Comparison of ENCODE assay signal across 1 cellular context in the genomic region with DNA sequence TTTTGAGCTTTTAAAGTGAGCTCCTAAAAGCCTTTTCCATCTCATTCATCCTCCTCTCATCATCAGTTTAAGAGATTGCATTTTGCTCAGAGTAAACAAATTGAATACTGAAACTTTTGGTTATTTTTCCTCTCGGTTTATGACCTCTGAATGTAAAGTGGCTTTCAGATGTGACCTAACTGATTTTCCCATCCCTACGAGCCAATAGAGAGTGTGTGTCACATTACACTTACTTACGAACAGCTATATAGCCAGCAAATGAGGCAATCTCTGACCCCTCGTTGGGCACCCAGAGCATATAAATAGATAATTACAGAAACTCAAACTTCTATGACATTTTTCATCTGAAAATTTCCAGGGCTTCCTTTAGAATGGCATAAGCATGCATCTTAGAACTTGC.
TF ChIP-seq lines count a peak whose summit lies in the region.

No MANE protein-coding gene starts in this region.

TF ChIP-seq in GM12878, 131 proteins besides CTCF, POLR2A, EP300 and RAD21 (continued from another document):
- TF ChIP-seq, protein P1, sequence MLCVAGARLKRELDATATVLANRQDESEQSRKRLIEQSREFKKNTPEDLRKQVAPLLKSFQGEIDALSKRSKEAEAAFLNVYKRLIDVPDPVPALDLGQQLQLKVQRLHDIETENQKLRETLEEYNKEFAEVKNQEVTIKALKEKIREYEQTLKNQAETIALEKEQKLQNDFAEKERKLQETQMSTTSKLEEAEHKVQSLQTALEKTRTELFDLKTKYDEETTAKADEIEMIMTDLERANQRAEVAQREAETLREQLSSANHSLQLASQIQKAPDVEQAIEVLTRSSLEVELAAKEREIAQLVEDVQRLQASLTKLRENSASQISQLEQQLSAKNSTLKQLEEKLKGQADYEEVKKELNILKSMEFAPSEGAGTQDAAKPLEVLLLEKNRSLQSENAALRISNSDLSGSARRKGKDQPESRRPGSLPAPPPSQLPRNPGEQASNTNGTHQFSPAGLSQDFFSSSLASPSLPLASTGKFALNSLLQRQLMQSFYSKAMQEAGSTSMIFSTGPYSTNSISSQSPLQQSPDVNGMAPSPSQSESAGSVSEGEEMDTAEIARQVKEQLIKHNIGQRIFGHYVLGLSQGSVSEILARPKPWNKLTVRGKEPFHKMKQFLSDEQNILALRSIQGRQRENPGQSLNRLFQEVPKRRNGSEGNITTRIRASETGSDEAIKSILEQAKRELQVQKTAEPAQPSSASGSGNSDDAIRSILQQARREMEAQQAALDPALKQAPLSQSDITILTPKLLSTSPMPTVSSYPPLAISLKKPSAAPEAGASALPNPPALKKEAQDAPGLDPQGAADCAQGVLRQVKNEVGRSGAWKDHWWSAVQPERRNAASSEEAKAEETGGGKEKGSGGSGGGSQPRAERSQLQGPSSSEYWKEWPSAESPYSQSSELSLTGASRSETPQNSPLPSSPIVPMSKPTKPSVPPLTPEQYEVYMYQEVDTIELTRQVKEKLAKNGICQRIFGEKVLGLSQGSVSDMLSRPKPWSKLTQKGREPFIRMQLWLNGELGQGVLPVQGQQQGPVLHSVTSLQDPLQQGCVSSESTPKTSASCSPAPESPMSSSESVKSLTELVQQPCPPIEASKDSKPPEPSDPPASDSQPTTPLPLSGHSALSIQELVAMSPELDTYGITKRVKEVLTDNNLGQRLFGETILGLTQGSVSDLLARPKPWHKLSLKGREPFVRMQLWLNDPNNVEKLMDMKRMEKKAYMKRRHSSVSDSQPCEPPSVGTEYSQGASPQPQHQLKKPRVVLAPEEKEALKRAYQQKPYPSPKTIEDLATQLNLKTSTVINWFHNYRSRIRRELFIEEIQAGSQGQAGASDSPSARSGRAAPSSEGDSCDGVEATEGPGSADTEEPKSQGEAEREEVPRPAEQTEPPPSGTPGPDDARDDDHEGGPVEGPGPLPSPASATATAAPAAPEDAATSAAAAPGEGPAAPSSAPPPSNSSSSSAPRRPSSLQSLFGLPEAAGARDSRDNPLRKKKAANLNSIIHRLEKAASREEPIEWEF (IDR thresholded peaks at IDR 0.05; ENCODE audit: insufficient replicate concordance, low read depth, low read length): no peak
- TF ChIP-seq GATAD2B (conservative IDR thresholded peaks at IDR 0.05; ENCODE audit: low read depth) (no peak), TAF1 (IDR thresholded peaks at IDR 0.05; ENCODE audit: borderline replicate concordance, low read depth, low read length) (no peak), BRCA1 (IDR thresholded peaks at IDR 0.05; ENCODE audit: low read depth, low read length) (no peak), MTA3 (IDR thresholded peaks at IDR 0.05; ENCODE audit: borderline replicate concordance, low read length) (no peak), BHLHE40 (IDR thresholded peaks at IDR 0.05; ENCODE audit: borderline replicate concordance in 1 of 2, low read depth in 2 of 2, low read length in 1 of 2) (no peak), STAT3 (IDR thresholded peaks at IDR 0.05; ENCODE audit: low read depth, low read length) (no peak), RFX5 (IDR thresholded peaks at IDR 0.05; ENCODE audit: low read depth, low read length) (no peak)
- TF ChIP-seq, protein P2, sequence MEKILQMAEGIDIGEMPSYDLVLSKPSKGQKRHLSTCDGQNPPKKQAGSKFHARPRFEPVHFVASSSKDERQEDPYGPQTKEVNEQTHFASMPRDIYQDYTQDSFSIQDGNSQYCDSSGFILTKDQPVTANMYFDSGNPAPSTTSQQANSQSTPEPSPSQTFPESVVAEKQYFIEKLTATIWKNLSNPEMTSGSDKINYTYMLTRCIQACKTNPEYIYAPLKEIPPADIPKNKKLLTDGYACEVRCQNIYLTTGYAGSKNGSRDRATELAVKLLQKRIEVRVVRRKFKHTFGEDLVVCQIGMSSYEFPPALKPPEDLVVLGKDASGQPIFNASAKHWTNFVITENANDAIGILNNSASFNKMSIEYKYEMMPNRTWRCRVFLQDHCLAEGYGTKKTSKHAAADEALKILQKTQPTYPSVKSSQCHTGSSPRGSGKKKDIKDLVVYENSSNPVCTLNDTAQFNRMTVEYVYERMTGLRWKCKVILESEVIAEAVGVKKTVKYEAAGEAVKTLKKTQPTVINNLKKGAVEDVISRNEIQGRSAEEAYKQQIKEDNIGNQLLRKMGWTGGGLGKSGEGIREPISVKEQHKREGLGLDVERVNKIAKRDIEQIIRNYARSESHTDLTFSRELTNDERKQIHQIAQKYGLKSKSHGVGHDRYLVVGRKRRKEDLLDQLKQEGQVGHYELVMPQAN (conservative IDR thresholded peaks at IDR 0.05): no peak
- TF ChIP-seq, protein P3, sequence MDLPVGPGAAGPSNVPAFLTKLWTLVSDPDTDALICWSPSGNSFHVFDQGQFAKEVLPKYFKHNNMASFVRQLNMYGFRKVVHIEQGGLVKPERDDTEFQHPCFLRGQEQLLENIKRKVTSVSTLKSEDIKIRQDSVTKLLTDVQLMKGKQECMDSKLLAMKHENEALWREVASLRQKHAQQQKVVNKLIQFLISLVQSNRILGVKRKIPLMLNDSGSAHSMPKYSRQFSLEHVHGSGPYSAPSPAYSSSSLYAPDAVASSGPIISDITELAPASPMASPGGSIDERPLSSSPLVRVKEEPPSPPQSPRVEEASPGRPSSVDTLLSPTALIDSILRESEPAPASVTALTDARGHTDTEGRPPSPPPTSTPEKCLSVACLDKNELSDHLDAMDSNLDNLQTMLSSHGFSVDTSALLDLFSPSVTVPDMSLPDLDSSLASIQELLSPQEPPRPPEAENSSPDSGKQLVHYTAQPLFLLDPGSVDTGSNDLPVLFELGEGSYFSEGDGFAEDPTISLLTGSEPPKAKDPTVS (IDR thresholded peaks at IDR 0.05; ENCODE audit: low read depth, low read length): no peak
